21 cellular contexts compared by ENCODE assay signal in the genomic region with DNA sequence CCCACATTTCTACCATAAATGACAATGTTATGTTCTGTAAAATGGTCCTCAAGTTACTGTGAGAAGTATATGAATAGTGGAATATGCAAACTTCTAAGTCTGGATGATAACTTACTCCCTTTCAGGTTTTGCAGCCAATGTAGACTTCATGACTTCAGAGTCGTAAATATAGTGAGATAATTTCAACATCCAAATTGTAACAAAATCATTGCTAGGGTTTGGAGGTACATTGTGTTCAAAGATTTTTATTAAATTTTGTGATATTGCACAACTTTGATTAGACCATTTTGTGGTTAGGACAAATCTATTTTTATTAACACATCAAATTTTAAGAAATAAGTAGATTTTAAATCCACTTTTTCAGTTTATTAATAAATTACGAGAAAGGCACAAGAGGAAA.
DNase-seq lines count a peak whose midpoint lies in the region; ATAC-seq, FAIRE-seq and TF ChIP-seq lines count a peak whose summit lies in the region.
"Had no signal": no experiment of that assay in that cellular context is flagged by ENCODE, and none has a peak within 500 bp of the region (broad histone marks: within the 10 kb centered on the region; RNA-seq: fewer than 3 reads in every experiment).

No MANE protein-coding gene starts in this region.

- H3K4ac ChIP-seq in IMR-90 (ENCODE audit: low read depth, low read length), result no peak overlapping the region

- H4K8ac ChIP-seq in IMR-90 (ENCODE audit: low read depth in 2 of 2, low read length in 2 of 2), result no peak overlapping the region

- H3K36me3 ChIP-seq in IMR-90 (ENCODE audit: control insufficient read depth, insufficient read depth, low read length) (no peaks in the 10 kb centered on the region), pancreas (no peaks in the 10 kb centered on the region), vagina (no peaks in the 10 kb centered on the region), right atrium auricular region (no peaks in the 10 kb centered on the region)
- H3K36me3 ChIP-seq: BE2C had no signal

- H2BK20ac ChIP-seq in IMR-90 (ENCODE audit: low read depth, low read length), result no peak overlapping the region

- no peak overlapping the region for H4K91ac ChIP-seq in IMR-90 (ENCODE audit: insufficient read depth, low read depth, low read length)

- no peak overlapping the region for H3K4me2 ChIP-seq in IMR-90 (ENCODE audit: low read depth, low read length)

- H3K4me1 ChIP-seq in IMR-90 (ENCODE audit: control insufficient read depth, insufficient read depth, low read length) (no peaks in the 10 kb centered on the region), pancreas (peaks cover 0 to 5% (median 0%) of the 10 kb centered on the region in 3 donors), vagina (peaks cover 13% of the 10 kb centered on the region), right atrium auricular region (no peaks in the 10 kb centered on the region)
- H3K4me1 ChIP-seq: BE2C had no signal

- H3K18ac ChIP-seq in IMR-90 (ENCODE audit: low read depth, low read length), result no peak overlapping the region

- H2BK120ac ChIP-seq in IMR-90 (ENCODE audit: low read depth, low read length), result no peak overlapping the region

- intact Hi-C loops in IMR-90 (cut with micrococcal nuclease), result no loop called here
- intact Hi-C loops in pancreas (cut with DNase I), result no loop called here
- intact Hi-C loops in vagina (cut with DNase I), result no loop called here

- no CpG with 5 or more reads among the region's 2 CpGs for WGBS in IMR-90 (ENCODE audit: extremely low coverage in 2 of 2, insufficient read length in 1 of 2), 2 experiments
- WGBS in pancreas, 2 donors, result 89 to 94% methylated on average over 2 of the region's 2 CpGs

- TF ChIP-seq CTCF in IMR-90 (conservative IDR thresholded peaks at IDR 0.05; ENCODE audit: low read depth, low read length), result no peak
- no peak for TF ChIP-seq CTCF in pancreas (IDR thresholded peaks at IDR 0.05)
- no peak for TF ChIP-seq CTCF in vagina (IDR thresholded peaks at IDR 0.05)
- no peak for TF ChIP-seq CTCF in right atrium auricular region (IDR thresholded peaks at IDR 0.05)

- H3K4me3 ChIP-seq in IMR-90 (ENCODE audit: insufficient read depth, low read depth, low read length) (no peak overlapping the region), pancreas (no peak overlapping the region), vagina (no peak overlapping the region), right atrium auricular region (no peak overlapping the region)
- H3K4me3 ChIP-seq: GM12878 had no signal

- H3K27me3 ChIP-seq in IMR-90 (ENCODE audit: control insufficient read depth, insufficient read depth, low read length) (no peaks in the 10 kb centered on the region), pancreas (no peaks in the 10 kb centered on the region), vagina (no peaks in the 10 kb centered on the region), right atrium auricular region (no peaks in the 10 kb centered on the region)
- H3K27me3 ChIP-seq: BE2C had no signal

- H3K23ac ChIP-seq in IMR-90 (ENCODE audit: low read depth, low read length), result no peak overlapping the region

- no TSS peak for BruUV-seq in IMR-90 (replicated peaks; lab: Mats Ljungman, UMichigan)

- TF ChIP-seq RAD21 in IMR-90 (IDR thresholded peaks at IDR 0.05; ENCODE audit: low read length), result no peak

- no peak overlapping the region for H4K5ac ChIP-seq in IMR-90 (ENCODE audit: low read depth, low read length)

- H2AK5ac ChIP-seq in IMR-90 (ENCODE audit: low read depth, low read length), result no peak overlapping the region

- H3K79me1 ChIP-seq in IMR-90 (ENCODE audit: low read depth in 1 of 2, low read length in 2 of 2), result no peaks in the 10 kb centered on the region

- CTCF ChIA-PET in IMR-90 (lab: Yijun Ruan, JAX), result no interaction called here

- H3K14ac ChIP-seq in IMR-90 (replicated peaks; ENCODE audit: low read depth, low read length), result no peak overlapping the region

- no peak for ATAC-seq in IMR-90 (ENCODE audit: low read depth)
- no peak for ATAC-seq in pancreas
- ATAC-seq: GM12878 had no signal

- TF ChIP-seq POLR2A in IMR-90 (IDR thresholded peaks at IDR 0.05; ENCODE audit: low read depth, low read length) (no peak), vagina (IDR thresholded peaks at IDR 0.05) (no peak)

- no peaks in the 10 kb centered on the region for H4K20me1 ChIP-seq in IMR-90 (ENCODE audit: insufficient read depth, low read length)

- POLR2A ChIA-PET in IMR-90 (lab: Charles Lee; ENCODE audit: unreplicated experiment), result no interaction called here

- H2BK15ac ChIP-seq in IMR-90 (ENCODE audit: low read depth, low read length), result no peak overlapping the region

- no peak overlapping the region for H3K27ac ChIP-seq in IMR-90 (ENCODE audit: insufficient read depth, low read length)
- H3K27ac ChIP-seq in pancreas, result no peak overlapping the region
- H3K27ac ChIP-seq in vagina, result peak overlapping the region; percentile 42
- no peak overlapping the region for H3K27ac ChIP-seq in right atrium auricular region

- in situ Hi-C loops in IMR-90 (cut with MboI; ENCODE audit: low sequenced_read_pairs), result no loop called here

- FAIRE-seq in colon (lab: Jason Lieb, UNC) (peak; percentile 71), pancreas (lab: Jason Lieb, UNC) (peak; percentile 92)
- FAIRE-seq: GM12878, H1 had no signal

- DNase-seq in IMR-90 (no peak), pancreas (no peak), vagina (ENCODE audit: extremely low spot score in 2 of 2) (no peak), AG08395 (ENCODE audit: low spot score) (no peak), right atrium auricular region (ENCODE audit: low spot score) (no peak)
- no peak for DNase-seq in stimulated activated CD4-positive, alpha-beta T cell treated with anti-CD3 and anti-CD28 coated beads, Interleukin-4, amount 100 ng/mL, for 24 hours
- no peak for DNase-seq in stimulated activated CD4-positive, alpha-beta T cell treated with anti-CD3 and anti-CD28 coated beads, Interleukin-15, amount 100 ng/mL, for 24 hours
- DNase-seq: 8988T; BE2C; C1 segment of cervical spinal cord; CD4-positive, CD25-positive, alpha-beta regulatory T cell; CD8-positive, alpha-beta memory T cell; COR-L47; DMS 273 treated with DMSO at 0.1 percent for 48 hours; DMS53; DND-41; EL; H9 had no signal

- H2AK9ac ChIP-seq in IMR-90 (replicated peaks; ENCODE audit: low read depth, low read length, poor library complexity), result no peak overlapping the region

- no peaks in the 10 kb centered on the region for H3K9me3 ChIP-seq in IMR-90 (ENCODE audit: control insufficient read depth, insufficient read depth, low read length)
- no peaks in the 10 kb centered on the region for H3K9me3 ChIP-seq in pancreas
- H3K9me3 ChIP-seq in vagina, result no peaks in the 10 kb centered on the region
- H3K9me3 ChIP-seq in right atrium auricular region, result no peaks in the 10 kb centered on the region
- H3K9me3 ChIP-seq: BE2C had no signal

- no peaks in the 10 kb centered on the region for H3K9me1 ChIP-seq in IMR-90 (ENCODE audit: insufficient read depth, low read length)

- dilution Hi-C loops in IMR-90 (cut with HindIII; ENCODE audit: low sequenced_read_pairs, unreplicated experiment), result no loop called here

- H3K9ac ChIP-seq in IMR-90 (ENCODE audit: low read depth, low read length), result no peak overlapping the region

- no peak overlapping the region for H2AFZ ChIP-seq in IMR-90 (replicated peaks; ENCODE audit: low read length, poor library complexity)

- H3K56ac ChIP-seq in IMR-90 (ENCODE audit: extremely low read depth, insufficient read depth, low read length), result no peak overlapping the region

- H2BK5ac ChIP-seq in IMR-90 (ENCODE audit: low read depth, low read length, poor library complexity, severe bottlenecking), result no peak overlapping the region

TF ChIP-seq in IMR-90, 13 proteins besides CTCF, POLR2A, EP300 and RAD21:
- TF ChIP-seq CEBPB (IDR thresholded peaks at IDR 0.05; ENCODE audit: low read depth, low read length), result peak; percentile 59
- no peak for TF ChIP-seq MXI1 (IDR thresholded peaks at IDR 0.05; ENCODE audit: borderline replicate concordance, low read depth, low read length)
